Comparison of ENCODE assay signal across 5 cellular contexts in genomic region chr7:152430118-152430517, GRCh38. TPM values are rescaled to one million over a fixed set of nuclear protein-coding genes. Genes with fewer than 3 reads are reported as not detected.
DNase-seq lines count a peak whose midpoint lies in the region; ATAC-seq, FAIRE-seq and TF ChIP-seq lines count a peak whose summit lies in the region.
"Not testable (repeated sequence)": the region's sequence is repeated elsewhere in the genome, so short reads cannot be mapped to it uniquely, and the experiment has no call there.

No MANE protein-coding gene starts in this region.

- not testable (repeated sequence) for H3F3A ChIP-seq in Loucy (ENCODE audit: low read depth)

- H2AFZ ChIP-seq in Loucy (ENCODE audit: low read length); K562 (ENCODE audit: low read depth, low read length); keratinocyte (ENCODE audit: control insufficient read depth, low read length): not testable (repeated sequence)

- peak overlapping the region; percentile 23 for H3K4me3 Mint-ChIP-seq in activated naive CD4-positive, alpha-beta T cell treated with anti-CD3 and anti-CD28 coated beads, Interleukin-2, amount 50 U/mL, for 24 hours

- H3K9me2 ChIP-seq in Loucy (replicated peaks; ENCODE audit: low read depth, low read length): not testable (repeated sequence)

- FAIRE-seq in K562 (lab: Jason Lieb, UNC): not testable (repeated sequence)
- peak; percentile 64 for FAIRE-seq in keratinocyte (lab: Jason Lieb, UNC)

- H4K20me1 ChIP-seq in Loucy (ENCODE audit: insufficient read depth, low read length, poor library complexity, severe bottlenecking): peaks cover 77% of the 10 kb centered on the region
- H4K20me1 ChIP-seq in K562 (replicated peaks; ENCODE audit: control insufficient read depth, insufficient read depth, low read length): peaks cover 33% of the 10 kb centered on the region; the same call in 1 of the 2 replicates
- H4K20me1 ChIP-seq in keratinocyte (ENCODE audit: control insufficient read depth, extremely low read depth, insufficient read depth, low read length): not testable (repeated sequence)

- not testable (repeated sequence) for H3K27ac Mint-ChIP-seq in activated naive CD4-positive, alpha-beta T cell treated with anti-CD3 and anti-CD28 coated beads, Interleukin-2, amount 50 U/mL, for 24 hours

- H3K9me3 Mint-ChIP-seq in activated naive CD4-positive, alpha-beta T cell treated with anti-CD3 and anti-CD28 coated beads, Interleukin-2, amount 50 U/mL, for 24 hours: not testable (repeated sequence)

- not testable (repeated sequence) for TF ChIP-seq RAD21 in K562 (CRISPR knock-in tag; conservative IDR thresholded peaks at IDR 0.05 in 1 of 2, IDR thresholded peaks at IDR 0.05 in 1 of 2)

- peak overlapping the region; percentile 61 for H3K4me2 ChIP-seq in Loucy (ENCODE audit: low read depth, low read length, poor library complexity, severe bottlenecking)
- not testable (repeated sequence) for H3K4me2 ChIP-seq in K562 (ENCODE audit: insufficient read depth, low read length); keratinocyte (ENCODE audit: control insufficient read depth, extremely low read depth, insufficient read depth, low read depth, low read length)

- peaks cover 99% of the 10 kb centered on the region for H3K79me2 ChIP-seq in Loucy (ENCODE audit: insufficient read depth, low read length)
- peaks cover 99% of the 10 kb centered on the region for H3K79me2 ChIP-seq in K562 (ENCODE audit: control insufficient read depth, insufficient read depth, low read length)
- H3K79me2 ChIP-seq in keratinocyte (ENCODE audit: control insufficient read depth, insufficient read depth, low read length): peaks cover 93% of the 10 kb centered on the region

- H3K9me3 ChIP-seq in Loucy (ENCODE audit: insufficient read depth, low read depth, low read length); K562 (replicated peaks; ENCODE audit: control insufficient read depth, insufficient read depth, low read depth, low read length); keratinocyte (ENCODE audit: control insufficient read depth, low read depth, low read length); psoas muscle: not testable (repeated sequence)

- peaks cover 11% of the 10 kb centered on the region for H3K9me1 ChIP-seq in K562 (ENCODE audit: control insufficient read depth, insufficient read depth, low read length)
- not testable (repeated sequence) for H3K9me1 ChIP-seq in keratinocyte (ENCODE audit: control insufficient read depth, extremely low read depth, insufficient read depth, low read length)

- 70% methylated on average over 5 of the region's 5 CpGs for WGBS in K562 (ENCODE audit: insufficient coverage, low coverage, missing lambda C conversion rate)
- 51 to 79% (median 67%) methylated on average over 5 of the region's 5 CpGs for WGBS in psoas muscle, 3 donors

- not testable (repeated sequence) for H3K36me3 Mint-ChIP-seq in activated naive CD4-positive, alpha-beta T cell treated with anti-CD3 and anti-CD28 coated beads, Interleukin-2, amount 50 U/mL, for 24 hours

- not testable (repeated sequence) for H3K36me3 ChIP-seq in Loucy (ENCODE audit: insufficient read depth, low read length); K562 (ENCODE audit: control insufficient read depth, insufficient read depth, low read length); keratinocyte (ENCODE audit: control insufficient read depth in 2 of 2, extremely low read depth in 1 of 2, insufficient read depth in 2 of 2, low read length in 2 of 2); psoas muscle (ENCODE audit: insufficient read depth in 1 of 2, low read depth in 1 of 2)

- not testable (repeated sequence) for ATAC-seq in K562, psoas muscle

- CTCF ChIA-PET in K562 (lab: Yijun Ruan, JAX; ENCODE audit: low intra/inter-chr PET ratio): not testable (repeated sequence)

- not testable (repeated sequence) for DNase-seq in K562 (ENCODE audit: extremely low read depth in 1 of 4, low spot score in 3 of 4); keratinocyte (ENCODE audit: low read depth, low spot score); psoas muscle

- peaks cover 39% of the 10 kb centered on the region for H3K4me1 ChIP-seq in Loucy (ENCODE audit: insufficient read depth, low read length, poor library complexity, severe bottlenecking)
- peaks cover 20 to 32% of the 10 kb centered on the region in 2 experiments for H3K4me1 ChIP-seq in K562 (replicated peaks in 1 of 2; ENCODE audit: control insufficient read depth in 2 of 2, insufficient read depth in 2 of 2, low read length in 2 of 2)
- H3K4me1 ChIP-seq in keratinocyte (ENCODE audit: control insufficient read depth, extremely low read depth, insufficient read depth, low read length): not testable (repeated sequence)
- peaks cover 80% of the 10 kb centered on the region for H3K4me1 ChIP-seq in psoas muscle

- H3K9ac ChIP-seq in Loucy (ENCODE audit: low read depth, low read length, poor library complexity, severe bottlenecking); keratinocyte (ENCODE audit: control insufficient read depth, extremely low read depth, insufficient read depth, low read length): not testable (repeated sequence)
- peak overlapping the region in 1 of 2 experiments; percentile 43; a peak in 1 of 4 replicates for H3K9ac ChIP-seq in K562 (ENCODE audit: insufficient read depth in 1 of 2, low read depth in 2 of 2, low read length in 2 of 2)

- not testable (repeated sequence) for H3K27me3 ChIP-seq in Loucy (ENCODE audit: insufficient read depth, low read length, poor library complexity, severe bottlenecking); K562 (ENCODE audit: control insufficient read depth in 2 of 2, insufficient read depth in 2 of 2, low read length in 2 of 2); keratinocyte (ENCODE audit: control insufficient read depth, extremely low read depth, insufficient read depth, low read length); psoas muscle (ENCODE audit: insufficient read depth in 3 of 3, low read length in 2 of 3)

- H3K27ac ChIP-seq in K562 (ENCODE audit: extremely low read depth, low read depth, low read length); keratinocyte (ENCODE audit: control insufficient read depth, insufficient read depth, low read length): not testable (repeated sequence)
- H3K27ac ChIP-seq in psoas muscle: peak overlapping the region; percentile 87

- not testable (repeated sequence) for TF ChIP-seq EP300 in K562 (IDR thresholded peaks at IDR 0.05; ENCODE audit: low read length)

- H3K4me1 Mint-ChIP-seq in activated naive CD4-positive, alpha-beta T cell treated with anti-CD3 and anti-CD28 coated beads, Interleukin-2, amount 50 U/mL, for 24 hours: peaks cover 62% of the 10 kb centered on the region

- TF ChIP-seq CTCF in Loucy (conservative IDR thresholded peaks at IDR 0.05; ENCODE audit: low read length); K562 (IDR thresholded peaks at IDR 0.05 in 2 of 3, conservative IDR thresholded peaks at IDR 0.05 in 1 of 3; ENCODE audit: insufficient read depth in 2 of 3, low read depth in 1 of 3, low read length in 3 of 3); keratinocyte (optimal IDR thresholded peaks at IDR 0.05 in 1 of 3, IDR thresholded peaks at IDR 0.05 in 1 of 3, conservative IDR thresholded peaks at IDR 0.05 in 1 of 3; ENCODE audit: extremely low read depth in 1 of 3, insufficient read depth in 2 of 3, low read length in 3 of 3); psoas muscle (IDR thresholded peaks at IDR 0.05): not testable (repeated sequence)

- in situ Hi-C loops in K562 (cut with MboI): not testable (repeated sequence)

- not testable (repeated sequence) for TF ChIP-seq POLR2A in K562 (conservative IDR thresholded peaks at IDR 0.05)

- H3K27me3 Mint-ChIP-seq in activated naive CD4-positive, alpha-beta T cell treated with anti-CD3 and anti-CD28 coated beads, Interleukin-2, amount 50 U/mL, for 24 hours: not testable (repeated sequence)

- dilution Hi-C loops in keratinocyte (cut with MboI; ENCODE audit: extremely low pct_ligation_motif_present, low sequenced_read_pairs): not testable (repeated sequence)

- H3K4me3 ChIP-seq in Loucy (ENCODE audit: low read length, poor library complexity, severe bottlenecking) (peak overlapping the region; percentile 17), psoas muscle (peak overlapping the region; percentile 87)
- H3K4me3 ChIP-seq in K562; keratinocyte (ENCODE audit: control insufficient read depth in 2 of 3, extremely low read depth in 1 of 3, insufficient read depth in 2 of 3, low read depth in 1 of 3, low read length in 3 of 3): not testable (repeated sequence)

- POLR2A ChIA-PET in K562 (lab: Yijun Ruan, JAX): interaction anchor here (1.6 kb wide), 1 partner anchor 33 kb away, joined by 4 read pairs; no protein-coding TSS in a partner anchor

- intact Hi-C loops in K562 (cut with micrococcal nuclease): loop anchor here (5.0 kb wide), 1 partner anchor 58 kb away; no protein-coding TSS in a partner anchor
- intact Hi-C loops in psoas muscle (cut with DNase I): not testable (repeated sequence)

- BruUV-seq in K562 (replicated peaks; lab: Mats Ljungman, UMichigan): not testable (repeated sequence)

RNA-seq across cellular contexts. Expression of gene KMT2C, which starts 5.7 kb away (rescaled TPM):
- 166 and 463 TPM in 2 replicates for total RNA-seq in K562 (2011; cell fraction: chromatin; rRNA removed; ENCODE audit: low replicate concordance)
- 68.5 and 102 TPM in 2 replicates for total RNA-seq in K562 (2011; cell fraction: nucleolus; rRNA removed)
- total RNA-seq in K562 (2011; cell fraction: nucleoplasm; rRNA removed): 172 and 242 TPM in 2 replicates
- total RNA-seq in K562 (2014; rRNA removed) (28.5 and 35.6 TPM in 2 replicates), K562 (2014; rRNA removed; fragmentation: Illumina TruSeq; extraction: Trizol) (35.8 and 36.2 TPM in 2 replicates), K562 (2015; rRNA removed; fragmentation: Illumina TruSeq; extraction: Trizol) (34.4 and 36.6 TPM in 2 replicates), K562 (2021) (62.1 and 67.8 TPM in 2 replicates), psoas muscle (10 to 100 TPM; 45.7 to 82.3 (median 62.6) TPM)
- polyA plus RNA-seq in K562 (2011; rRNA removed) (18.3 and 18.9 TPM in 2 replicates), K562 (2014; fragmentation: Illumina TruSeq; extraction: Trizol) (27.1 and 27.3 TPM in 2 replicates), K562 (2014; fragmentation: Nextera tagmentation; extraction: Ambion mirVana) (10 to 100 TPM in 1 of 2 experiments, 1 to 10 TPM in 1; 4.9 to 13.0 TPM), K562 (2014; rRNA removed) (19.4 and 21.4 TPM in 2 replicates), keratinocyte (6.8 to 12.2 TPM (median 8.5 TPM) in 3 replicates), psoas muscle (10 to 100 TPM in 1 of 3 donors, 1 to 10 TPM in 2; 5.8 to 24.9 (median 8.8) TPM)
- 11.3 and 15.9 TPM in 2 replicates for polyA plus RNA-seq in K562 (2011; cell fraction: cytosol; rRNA removed)
- polyA plus RNA-seq in K562 (2011; cell fraction: nucleus; rRNA removed): 55.9 and 66.9 TPM in 2 replicates
- 13.2 and 15.7 TPM in 2 replicates for polyA plus RNA-seq in K562 (2012)
- 118 and 126 TPM in 2 replicates for polyA minus RNA-seq in K562 (2011; rRNA and poly(A)+ RNA removed)
- polyA minus RNA-seq in K562 (2011; cell fraction: cytosol; rRNA and poly(A)+ RNA removed): 40.0 and 46.3 TPM in 2 replicates
- polyA minus RNA-seq in K562 (2011; cell fraction: nucleus; rRNA and poly(A)+ RNA removed): 89.1 and 146 TPM in 2 replicates
- polyA plus RNA-seq in keratinocyte (2011; ENCODE audit: low read depth): 33.2 TPM
- 5.3 and 7.4 TPM in 2 replicates for polyA plus RNA-seq in keratinocyte (2011; cell fraction: cytosol; rRNA removed)
- 30.3 and 30.6 TPM in 2 replicates for polyA plus RNA-seq in keratinocyte (2011; cell fraction: nucleus; rRNA removed)
- 10.4 and 12.0 TPM in 2 replicates for polyA plus RNA-seq in keratinocyte (2012; ENCODE audit: low replicate concordance)
- polyA minus RNA-seq in keratinocyte: 27.1 to 61.2 TPM (median 29.2 TPM) in 3 replicates
- 9.8 TPM for polyA minus RNA-seq in keratinocyte (2011; cell fraction: cytosol; rRNA and poly(A)+ RNA removed)
- 44.0 and 94.2 TPM in 2 replicates for polyA minus RNA-seq in keratinocyte (2011; cell fraction: nucleus; rRNA and poly(A)+ RNA removed)
